9 cellular contexts compared by ENCODE assay signal in the genomic region with DNA sequence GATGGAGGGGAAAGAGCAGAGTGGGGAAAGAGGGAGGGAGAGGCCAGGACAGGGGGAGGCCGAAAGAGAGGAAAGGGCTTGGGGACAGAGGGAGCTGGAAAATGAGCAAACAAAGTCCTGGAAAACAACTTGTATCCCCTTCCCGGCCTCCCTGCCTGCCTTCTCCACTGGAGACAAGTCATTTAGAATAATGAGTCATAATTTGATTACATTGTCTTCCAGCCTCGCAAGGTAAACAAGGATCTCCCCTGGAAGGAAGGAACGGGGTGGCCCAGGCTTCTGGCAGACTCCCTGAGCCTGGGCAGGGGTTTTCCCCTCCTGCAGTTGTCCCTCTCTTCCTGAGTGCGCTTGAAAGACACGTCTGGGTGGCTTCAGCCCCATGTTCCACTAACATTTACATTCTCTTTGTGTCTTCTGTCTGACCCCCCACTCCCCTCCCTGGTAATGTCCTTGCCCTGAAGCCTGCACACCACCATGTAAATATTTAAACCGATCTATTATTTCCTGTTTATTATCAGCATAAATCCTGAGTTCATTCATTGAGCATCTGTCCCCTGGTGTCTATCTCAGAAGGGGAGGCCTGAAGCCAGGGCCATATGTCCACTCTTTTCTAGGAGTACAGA. TPM values are rescaled to one million over a fixed set of nuclear protein-coding genes. Genes with fewer than 3 reads are reported as not detected.
A peak's percentile ranks its signal among the peaks of the same experiment; 100 is the strongest.
DNase-seq lines count a peak whose midpoint lies in the region; ATAC-seq and TF ChIP-seq lines count a peak whose summit lies in the region.
"Had no signal": no experiment of that assay in that cellular context is flagged by ENCODE, and none has a peak within 500 bp of the region (broad histone marks: within the 10 kb centered on the region; RNA-seq: fewer than 3 reads in every experiment).

No MANE protein-coding gene starts in this region.

- peak overlapping the region; percentile 89 for H3K27ac Mint-ChIP-seq in GM23338

- H2AFZ ChIP-seq in GM23338, result peak overlapping the region; percentile 74
- peak overlapping the region; percentile 19 for H2AFZ ChIP-seq in parathyroid adenoma

- H3K4me1 Mint-ChIP-seq in GM23338, result peaks cover 70% of the 10 kb centered on the region

- no peaks in the 10 kb centered on the region for H3K36me3 Mint-ChIP-seq in GM23338 (ENCODE audit: low read depth)

- no peaks in the 10 kb centered on the region for H3K9me3 ChIP-seq in esophagus (ENCODE audit: control insufficient read depth in 2 of 2, insufficient read depth in 1 of 2, low read depth in 1 of 2, low read length in 1 of 2)
- H3K9me3 ChIP-seq in parathyroid adenoma (ENCODE audit: control insufficient read depth, low read length), result no peaks in the 10 kb centered on the region
- no peaks in the 10 kb centered on the region for H3K9me3 ChIP-seq in uterus

- H3K4me1 ChIP-seq in GM23338 (ENCODE audit: insufficient read depth) (peaks cover 62% of the 10 kb centered on the region), esophagus (ENCODE audit: control insufficient read depth in 2 of 2, insufficient read depth in 2 of 2, low read length in 1 of 2) (peaks cover 6 to 28% of the 10 kb centered on the region in 2 donors), parathyroid adenoma (peaks cover 29% of the 10 kb centered on the region), uterus (peaks cover 6 to 9% of the 10 kb centered on the region in 2 donors)

- H3K4me3 ChIP-seq in GM23338 (no peak overlapping the region), esophagus (ENCODE audit: low read depth in 1 of 2, low read length in 2 of 2) (no peak overlapping the region), parathyroid adenoma (ENCODE audit: low read depth, low read length) (no peak overlapping the region), uterus (no peak overlapping the region)

- H3K36me3 ChIP-seq in GM23338 (ENCODE audit: insufficient read depth) (no peaks in the 10 kb centered on the region), esophagus (ENCODE audit: control insufficient read depth in 2 of 2, insufficient read depth in 2 of 2, low read length in 1 of 2) (no peaks in the 10 kb centered on the region), parathyroid adenoma (ENCODE audit: control insufficient read depth, insufficient read depth, low read length) (no peaks in the 10 kb centered on the region), uterus (no peaks in the 10 kb centered on the region)

- H3K27me3 Mint-ChIP-seq in GM23338 (ENCODE audit: insufficient read depth, low read depth, poor library complexity), result peaks cover 11% of the 10 kb centered on the region

- H3F3A ChIP-seq in GM23338 (replicated peaks; ENCODE audit: low read depth), result no peaks in the 10 kb centered on the region; the same call in 1 of the 2 replicates

- no peak overlapping the region for H3K9ac ChIP-seq in parathyroid adenoma

- no peak for TF ChIP-seq POLR2A in uterus (IDR thresholded peaks at IDR 0.05)

- TF ChIP-seq CTCF in GM23338 (conservative IDR thresholded peaks at IDR 0.05; ENCODE audit: low read depth in 2 of 2) (no peak), parathyroid adenoma (IDR thresholded peaks at IDR 0.05) (no peak), uterus (IDR thresholded peaks at IDR 0.05) (no peak)

- DNase-seq in GM23338 (ENCODE audit: low spot score) (no peak), NCI-H774 (lab: John Stamatoyannopoulos, UW) (peak; percentile 45), uterus (no peak)

- peak overlapping the region; percentile 24; the same call in 1 of the 3 replicates for H3K4me3 Mint-ChIP-seq in GM23338

- H3K4me2 ChIP-seq in GM23338, result peak overlapping the region; percentile 30; the same call in 1 of the 2 replicates
- H3K4me2 ChIP-seq in parathyroid adenoma (ENCODE audit: low read length), result no peak overlapping the region

- H3K27me3 ChIP-seq in GM23338 (ENCODE audit: insufficient read depth), result no peaks in the 10 kb centered on the region
- no peaks in the 10 kb centered on the region for H3K27me3 ChIP-seq in esophagus (ENCODE audit: control insufficient read depth in 1 of 2, insufficient read depth in 2 of 2, low read length in 2 of 2)
- H3K27me3 ChIP-seq in parathyroid adenoma (ENCODE audit: control insufficient read depth, insufficient read depth, low read length), result no peaks in the 10 kb centered on the region
- H3K27me3 ChIP-seq in uterus, result no peaks in the 10 kb centered on the region

- no peak for ATAC-seq in GM23338
- no peak for ATAC-seq in HG03280 (IDR thresholded peaks at IDR 0.05; ENCODE audit: unreplicated experiment)
- no peak for ATAC-seq in GM21515 (IDR thresholded peaks at IDR 0.05; ENCODE audit: unreplicated experiment)
- ATAC-seq in GM18498 (IDR thresholded peaks at IDR 0.05; ENCODE audit: unreplicated experiment), result no peak

- H3K9me3 Mint-ChIP-seq in GM23338, result no peaks in the 10 kb centered on the region; the same call in 2 of the 3 replicates

- intact Hi-C loops in uterus (cut with DNase I; ENCODE audit: low total_unique reads), result no loop called here

- H3K9me2 ChIP-seq in GM23338 (ENCODE audit: insufficient read depth), result no peaks in the 10 kb centered on the region

- H3K27ac ChIP-seq in GM23338 (ENCODE audit: low read depth), result no peak overlapping the region; the same call in 1 of the 2 replicates
- peak overlapping the region; percentile 50 to 89 for H3K27ac ChIP-seq in esophagus (ENCODE audit: low read depth in 2 of 2, low read length in 1 of 2)
- peak overlapping the region; percentile 76 for H3K27ac ChIP-seq in parathyroid adenoma
- H3K27ac ChIP-seq in uterus, result peak overlapping the region in 1 of 2 donors; percentile 61

- H3K79me2 ChIP-seq in GM23338 (replicated peaks; ENCODE audit: insufficient read depth) (no peaks in the 10 kb centered on the region), parathyroid adenoma (no peaks in the 10 kb centered on the region)

- 27 to 33% methylated on average over 7 of the region's 7 CpGs for WGBS in esophagus, 2 donors

- H4K20me1 ChIP-seq in GM23338 (replicated peaks; ENCODE audit: insufficient read depth), result no peaks in the 10 kb centered on the region

TF ChIP-seq in GM23338, 12 proteins besides CTCF, POLR2A, EP300 and RAD21 (continues in another document):
- TF ChIP-seq, protein P1, sequence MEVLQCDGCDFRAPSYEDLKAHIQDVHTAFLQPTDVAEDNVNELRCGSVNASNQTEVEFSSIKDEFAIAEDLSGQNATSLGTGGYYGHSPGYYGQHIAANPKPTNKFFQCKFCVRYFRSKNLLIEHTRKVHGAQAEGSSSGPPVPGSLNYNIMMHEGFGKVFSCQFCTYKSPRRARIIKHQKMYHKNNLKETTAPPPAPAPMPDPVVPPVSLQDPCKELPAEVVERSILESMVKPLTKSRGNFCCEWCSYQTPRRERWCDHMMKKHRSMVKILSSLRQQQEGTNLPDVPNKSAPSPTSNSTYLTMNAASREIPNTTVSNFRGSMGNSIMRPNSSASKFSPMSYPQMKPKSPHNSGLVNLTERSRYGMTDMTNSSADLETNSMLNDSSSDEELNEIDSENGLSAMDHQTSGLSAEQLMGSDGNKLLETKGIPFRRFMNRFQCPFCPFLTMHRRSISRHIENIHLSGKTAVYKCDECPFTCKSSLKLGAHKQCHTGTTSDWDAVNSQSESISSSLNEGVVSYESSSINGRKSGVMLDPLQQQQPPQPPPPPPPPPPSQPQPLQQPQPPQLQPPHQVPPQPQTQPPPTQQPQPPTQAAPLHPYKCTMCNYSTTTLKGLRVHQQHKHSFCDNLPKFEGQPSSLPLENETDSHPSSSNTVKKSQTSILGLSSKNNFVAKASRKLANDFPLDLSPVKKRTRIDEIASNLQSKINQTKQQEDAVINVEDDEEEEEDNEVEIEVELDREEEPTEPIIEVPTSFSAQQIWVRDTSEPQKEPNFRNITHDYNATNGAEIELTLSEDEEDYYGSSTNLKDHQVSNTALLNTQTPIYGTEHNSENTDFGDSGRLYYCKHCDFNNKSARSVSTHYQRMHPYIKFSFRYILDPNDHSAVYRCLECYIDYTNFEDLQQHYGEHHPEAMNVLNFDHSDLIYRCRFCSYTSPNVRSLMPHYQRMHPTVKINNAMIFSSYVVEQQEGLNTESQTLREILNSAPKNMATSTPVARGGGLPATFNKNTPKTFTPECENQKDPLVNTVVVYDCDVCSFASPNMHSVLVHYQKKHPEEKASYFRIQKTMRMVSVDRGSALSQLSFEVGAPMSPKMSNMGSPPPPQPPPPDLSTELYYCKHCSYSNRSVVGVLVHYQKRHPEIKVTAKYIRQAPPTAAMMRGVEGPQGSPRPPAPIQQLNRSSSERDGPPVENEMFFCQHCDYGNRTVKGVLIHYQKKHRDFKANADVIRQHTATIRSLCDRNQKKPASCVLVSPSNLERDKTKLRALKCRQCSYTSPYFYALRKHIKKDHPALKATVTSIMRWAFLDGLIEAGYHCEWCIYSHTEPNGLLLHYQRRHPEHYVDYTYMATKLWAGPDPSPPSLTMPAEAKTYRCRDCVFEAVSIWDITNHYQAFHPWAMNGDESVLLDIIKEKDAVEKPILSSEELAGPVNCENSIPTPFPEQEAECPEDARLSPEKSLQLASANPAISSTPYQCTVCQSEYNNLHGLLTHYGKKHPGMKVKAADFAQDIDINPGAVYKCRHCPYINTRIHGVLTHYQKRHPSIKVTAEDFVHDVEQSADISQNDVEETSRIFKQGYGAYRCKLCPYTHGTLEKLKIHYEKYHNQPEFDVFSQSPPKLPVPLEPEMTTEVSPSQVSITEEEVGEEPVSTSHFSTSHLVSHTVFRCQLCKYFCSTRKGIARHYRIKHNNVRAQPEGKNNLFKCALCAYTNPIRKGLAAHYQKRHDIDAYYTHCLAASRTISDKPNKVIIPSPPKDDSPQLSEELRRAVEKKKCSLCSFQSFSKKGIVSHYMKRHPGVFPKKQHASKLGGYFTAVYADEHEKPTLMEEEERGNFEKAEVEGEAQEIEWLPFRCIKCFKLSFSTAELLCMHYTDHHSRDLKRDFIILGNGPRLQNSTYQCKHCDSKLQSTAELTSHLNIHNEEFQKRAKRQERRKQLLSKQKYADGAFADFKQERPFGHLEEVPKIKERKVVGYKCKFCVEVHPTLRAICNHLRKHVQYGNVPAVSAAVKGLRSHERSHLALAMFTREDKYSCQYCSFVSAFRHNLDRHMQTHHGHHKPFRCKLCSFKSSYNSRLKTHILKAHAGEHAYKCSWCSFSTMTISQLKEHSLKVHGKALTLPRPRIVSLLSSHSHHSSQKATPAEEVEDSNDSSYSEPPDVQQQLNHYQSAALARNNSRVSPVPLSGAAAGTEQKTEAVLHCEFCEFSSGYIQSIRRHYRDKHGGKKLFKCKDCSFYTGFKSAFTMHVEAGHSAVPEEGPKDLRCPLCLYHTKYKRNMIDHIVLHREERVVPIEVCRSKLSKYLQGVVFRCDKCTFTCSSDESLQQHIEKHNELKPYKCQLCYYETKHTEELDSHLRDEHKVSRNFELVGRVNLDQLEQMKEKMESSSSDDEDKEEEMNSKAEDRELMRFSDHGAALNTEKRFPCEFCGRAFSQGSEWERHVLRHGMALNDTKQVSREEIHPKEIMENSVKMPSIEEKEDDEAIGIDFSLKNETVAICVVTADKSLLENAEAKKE (CRISPR knock-in tag; IDR thresholded peaks at IDR 0.05), result no peak

RNA-seq across cellular contexts. Expression of a gene that starts 12.1 kb away (rescaled TPM):
- total RNA-seq in GM23338 (2014; rRNA removed; shearing (Covaris generic)), result 51.7 and 62.7 TPM in 2 replicates
- 58.6 and 58.9 TPM in 2 replicates for polyA plus RNA-seq in GM23338 (2016; fragmentation: Nextera tagmentation; extraction: Ambion mirVana)
- polyA plus RNA-seq in esophagus, result 10 to 100 TPM; 33.3 to 70.0 TPM
- total RNA-seq in uterus, result 10 to 100 TPM; 23.1 to 87.4 (median 36.4) TPM

RNA-seq across cellular contexts. Expression of a gene that starts 54.8 kb away (rescaled TPM):
- 0.10 TPM in 1 of 2 replicates, not detected in the other for total RNA-seq in GM23338 (2014; rRNA removed; shearing (Covaris generic))
- polyA plus RNA-seq in GM23338 (2016; fragmentation: Nextera tagmentation; extraction: Ambion mirVana) (0.38 and 0.39 TPM in 2 replicates), esophagus (under 1 TPM; 0.14 to 0.16 TPM)
- total RNA-seq in uterus, result 1 to 10 TPM in 2 of 4 donors, not detected in 2; 1.9 to 2.0 TPM
- total RNA-seq: LHCN-M2 had no signal
